Comparison of ENCODE assay signal across 25 cellular contexts in the genomic region with DNA sequence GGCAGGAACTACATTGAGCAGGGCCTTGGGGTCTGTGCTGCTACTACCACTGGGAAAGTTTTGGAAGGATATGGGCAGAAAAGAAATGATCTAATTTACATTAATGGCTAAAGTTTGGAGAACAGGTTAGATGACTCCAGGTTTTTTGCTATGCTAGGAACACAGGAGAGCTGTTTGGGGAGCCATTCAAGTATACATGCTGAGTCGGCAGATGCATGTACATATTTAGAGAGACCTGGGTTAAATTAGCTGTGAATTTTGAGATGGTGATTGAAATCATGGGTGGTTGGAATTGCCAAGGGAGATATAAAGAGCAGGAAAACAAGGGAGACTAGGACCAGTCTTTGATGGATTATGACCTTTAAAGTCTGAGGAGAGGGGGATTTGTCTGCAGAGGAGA.
DNase-seq lines count a peak whose midpoint lies in the region; ATAC-seq and TF ChIP-seq lines count a peak whose summit lies in the region.
"Had no signal": no experiment of that assay in that cellular context is flagged by ENCODE, and none has a peak within 500 bp of the region (broad histone marks: within the 10 kb centered on the region; RNA-seq: fewer than 3 reads in every experiment).

No MANE protein-coding gene starts in this region.

- no peak overlapping the region for H3K4me3 Mint-ChIP-seq in activated CD8-positive, alpha-beta memory T cell treated with anti-CD3 and anti-CD28 coated beads, Interleukin-2, amount 10 ng/mL, durations not matched to agents 7 days and 5 days
- peak overlapping the region in 1 of 8 donors; percentile 63 for H3K4me3 Mint-ChIP-seq in CD4-positive, alpha-beta memory T cell
- H3K4me3 Mint-ChIP-seq in activated CD4-positive, alpha-beta memory T cell treated with anti-CD3 and anti-CD28 coated beads for 36 hours: no peak overlapping the region

- H3K36me3 Mint-ChIP-seq in activated CD8-positive, alpha-beta memory T cell treated with anti-CD3 and anti-CD28 coated beads, Interleukin-2, amount 10 ng/mL, durations not matched to agents 7 days and 5 days: peaks cover 19% of the 10 kb centered on the region
- H3K36me3 Mint-ChIP-seq in CD4-positive, alpha-beta memory T cell: peaks cover 0 to 3% of the 10 kb centered on the region in 2 donors
- peaks cover 9% of the 10 kb centered on the region for H3K36me3 Mint-ChIP-seq in activated CD4-positive, alpha-beta memory T cell treated with anti-CD3 and anti-CD28 coated beads for 36 hours

- H3K4me3 ChIP-seq in CD4-positive, alpha-beta memory T cell (ENCODE audit: low read length in 2 of 2): no peak overlapping the region
- H3K4me3 ChIP-seq in body of pancreas: no peak overlapping the region
- H3K4me3 ChIP-seq: GM23248, HAP-1, PC-9 had no signal

- H3K9me3 ChIP-seq in CD4-positive, alpha-beta memory T cell (ENCODE audit: control insufficient read depth in 1 of 2, low read length in 2 of 2): no peaks in the 10 kb centered on the region
- no peaks in the 10 kb centered on the region for H3K9me3 ChIP-seq in body of pancreas
- H3K9me3 ChIP-seq: BE2C, Caco-2, HAP-1 had no signal

- POLR2A ChIA-PET in CD4-positive, alpha-beta memory T cell (lab: Charles Lee; ENCODE audit: partially characterized antibody): interaction anchor here (1.3 to 11.4 kb wide), 4 partner anchors 8 to 125 kb away, joined by 4 to 198 read pairs (median 44); no protein-coding TSS in a partner anchor
- POLR2A ChIA-PET in activated CD4-positive, alpha-beta memory T cell treated with anti-CD3 and anti-CD28 coated beads for 36 hours (lab: Charles Lee): interaction anchor here (0.5 to 7.0 kb wide), 5 partner anchors 10 to 266 kb away, joined by 3 to 127 read pairs (median 5); no protein-coding TSS in a partner anchor

- H3K4me1 Mint-ChIP-seq in activated CD8-positive, alpha-beta memory T cell treated with anti-CD3 and anti-CD28 coated beads, Interleukin-2, amount 10 ng/mL, durations not matched to agents 7 days and 5 days: peaks cover 73% of the 10 kb centered on the region
- H3K4me1 Mint-ChIP-seq in CD4-positive, alpha-beta memory T cell: peaks cover 33 to 57% (median 49%) of the 10 kb centered on the region in 4 donors
- peaks cover 80% of the 10 kb centered on the region for H3K4me1 Mint-ChIP-seq in activated CD4-positive, alpha-beta memory T cell treated with anti-CD3 and anti-CD28 coated beads for 36 hours (ENCODE audit: low read depth)

- WGBS in body of pancreas, 2 donors: 73 to 89% methylated on average over 1 of the region's 1 CpG

- H3K27ac Mint-ChIP-seq in activated CD8-positive, alpha-beta memory T cell treated with anti-CD3 and anti-CD28 coated beads, Interleukin-2, amount 10 ng/mL, durations not matched to agents 7 days and 5 days: peak overlapping the region; percentile 8
- H3K27ac Mint-ChIP-seq in CD4-positive, alpha-beta memory T cell: peak overlapping the region in 6 of 7 donors; percentile 27 to 63 (median 37)
- H3K27ac Mint-ChIP-seq in activated CD4-positive, alpha-beta memory T cell treated with anti-CD3 and anti-CD28 coated beads for 36 hours: peak overlapping the region; percentile 84

- CTCF ChIA-PET in activated CD8-positive, alpha-beta memory T cell treated with anti-CD3 and anti-CD28 coated beads, Interleukin-2, amount 10 ng/mL, durations not matched to agents 7 days and 5 days (lab: Charles Lee): interaction anchor here (0.8 to 7.4 kb wide), 6 partner anchors 9 to 469 kb away, joined by 3 to 82 read pairs (median 6); no protein-coding TSS in a partner anchor
- CTCF ChIA-PET in CD4-positive, alpha-beta memory T cell (lab: Charles Lee; ENCODE audit: partially characterized antibody): interaction anchor here (1.1 to 7.1 kb wide), 5 partner anchors 9 to 469 kb away, joined by 4 to 57 read pairs (median 14); no protein-coding TSS in a partner anchor
- CTCF ChIA-PET in activated CD4-positive, alpha-beta memory T cell treated with anti-CD3 and anti-CD28 coated beads for 36 hours (lab: Charles Lee): interaction anchor here (3.3 to 4.6 kb wide), 2 partner anchors 16 to 70 kb away, joined by 16 to 23 read pairs; no protein-coding TSS in a partner anchor

- no peak overlapping the region for H3K27ac ChIP-seq in CD4-positive, alpha-beta memory T cell (ENCODE audit: low read depth, low read length)
- H3K27ac ChIP-seq in body of pancreas: no peak overlapping the region
- H3K27ac ChIP-seq: GM23248, HL-60, KMS-11 had no signal

- intact Hi-C loops in CD4-positive, alpha-beta memory T cell (cut with micrococcal nuclease): loop anchor here (5.0 kb wide), 3 partner anchors 48 to 1327 kb away; a partner anchor contains a TSS
- intact Hi-C loops in activated CD4-positive, alpha-beta memory T cell treated with anti-CD3 and anti-CD28 coated beads for 36 hours (cut with micrococcal nuclease): loop anchor here (2.0 to 10.0 kb wide), 3 partner anchors 57 to 585 kb away; a partner anchor contains a TSS
- intact Hi-C loops in body of pancreas (cut with DNase I): no loop called here

- no peak for ATAC-seq in activated CD8-positive, alpha-beta memory T cell treated with anti-CD3 and anti-CD28 coated beads, Interleukin-2, amount 10 ng/mL, durations not matched to agents 7 days and 5 days
- ATAC-seq in body of pancreas (no peak), HG03439 (IDR thresholded peaks at IDR 0.05; ENCODE audit: unreplicated experiment) (no peak)
- ATAC-seq: HepG2 had no signal

- no peaks in the 10 kb centered on the region for H3K9me3 Mint-ChIP-seq in activated CD8-positive, alpha-beta memory T cell treated with anti-CD3 and anti-CD28 coated beads, Interleukin-2, amount 10 ng/mL, durations not matched to agents 7 days and 5 days (ENCODE audit: low read depth)
- peaks cover 0 to 4% (median 2%) of the 10 kb centered on the region in 8 donors for H3K9me3 Mint-ChIP-seq in CD4-positive, alpha-beta memory T cell
- no peaks in the 10 kb centered on the region for H3K9me3 Mint-ChIP-seq in activated CD4-positive, alpha-beta memory T cell treated with anti-CD3 and anti-CD28 coated beads for 36 hours

- H3K4me1 ChIP-seq in CD4-positive, alpha-beta memory T cell (ENCODE audit: insufficient read depth, low read length): peaks cover 48% of the 10 kb centered on the region
- peaks cover 5% of the 10 kb centered on the region for H3K4me1 ChIP-seq in body of pancreas
- H3K4me1 ChIP-seq: BE2C, Caco-2, HAP-1 had no signal

- no peak for TF ChIP-seq POLR2A in body of pancreas (IDR thresholded peaks at IDR 0.05)

- peaks cover 3% of the 10 kb centered on the region for H3K27me3 Mint-ChIP-seq in activated CD8-positive, alpha-beta memory T cell treated with anti-CD3 and anti-CD28 coated beads, Interleukin-2, amount 10 ng/mL, durations not matched to agents 7 days and 5 days
- H3K27me3 Mint-ChIP-seq in CD4-positive, alpha-beta memory T cell: peaks cover 2% of the 10 kb centered on the region in 2 donors
- no peaks in the 10 kb centered on the region for H3K27me3 Mint-ChIP-seq in activated CD4-positive, alpha-beta memory T cell treated with anti-CD3 and anti-CD28 coated beads for 36 hours

- DNase-seq in activated CD8-positive, alpha-beta memory T cell treated with anti-CD3 and anti-CD28 coated beads, Interleukin-2, amount 10 ng/mL, durations not matched to agents 7 days and 5 days: no peak
- no peak for DNase-seq in activated CD8-positive, alpha-beta memory T cell treated with anti-CD3 and anti-CD28 coated beads, Interleukin-2, amount 50 U/mL, for 48 hours
- DNase-seq in CD4-positive, alpha-beta memory T cell: no peak
- DNase-seq in activated CD4-positive, alpha-beta memory T cell treated with anti-CD3 and anti-CD28 coated beads for 36 hours: no peak
- peak; percentile 34 for DNase-seq in cerebellar cortex (ENCODE audit: low spot score)
- DNase-seq in ecto neural progenitor cell (ENCODE audit: low spot score): no peak
- no peak for DNase-seq in body of pancreas
- DNase-seq: BE2C, Caco-2, DND-41, GM23248, NCI-H1092 treated with DMSO at 0.1 percent for 48 hours, NCI-H1436 treated with DMSO at 0.1 percent for 48 hours, NCI-H2029, NCI-H2227 treated with DMSO at 0.1 percent for 48 hours, NCI-H510A, NCI-H748 treated with DMSO at 0.1 percent for 48 hours, PC-9, RPMI8226, SHP77 had no signal

- H3K27me3 ChIP-seq in CD4-positive, alpha-beta memory T cell (ENCODE audit: insufficient read depth, low read length): no peaks in the 10 kb centered on the region
- no peaks in the 10 kb centered on the region for H3K27me3 ChIP-seq in body of pancreas
- H3K27me3 ChIP-seq: BE2C had no signal

- no peaks in the 10 kb centered on the region for H3K36me3 ChIP-seq in CD4-positive, alpha-beta memory T cell (ENCODE audit: insufficient read depth, low read length)
- no peaks in the 10 kb centered on the region for H3K36me3 ChIP-seq in body of pancreas (replicated peaks in 1 of 2; ENCODE audit: insufficient read depth in 1 of 2, low read depth in 2 of 2)
- H3K36me3 ChIP-seq: BE2C, HAP-1 had no signal

- TF ChIP-seq CTCF in body of pancreas (IDR thresholded peaks at IDR 0.05): no peak

Comparison
In these comparisons a context has a peak if more than half of its experiments do, and no peak if none do; other contexts are left out.
1. H3K27ac Mint-ChIP-seq: peak in every context shown above with its lines; median percentile 84 in activated CD4-positive, alpha-beta memory T cell treated with anti-CD3 and anti-CD28 coated beads for 36 hours; 37 in CD4-positive, alpha-beta memory T cell; 8 in activated CD8-positive, alpha-beta memory T cell treated with anti-CD3 and anti-CD28 coated beads, Interleukin-2, amount 10 ng/mL, durations not matched to agents 7 days and 5 days.